1 cellular context compared by ENCODE assay signal in the genomic region with DNA sequence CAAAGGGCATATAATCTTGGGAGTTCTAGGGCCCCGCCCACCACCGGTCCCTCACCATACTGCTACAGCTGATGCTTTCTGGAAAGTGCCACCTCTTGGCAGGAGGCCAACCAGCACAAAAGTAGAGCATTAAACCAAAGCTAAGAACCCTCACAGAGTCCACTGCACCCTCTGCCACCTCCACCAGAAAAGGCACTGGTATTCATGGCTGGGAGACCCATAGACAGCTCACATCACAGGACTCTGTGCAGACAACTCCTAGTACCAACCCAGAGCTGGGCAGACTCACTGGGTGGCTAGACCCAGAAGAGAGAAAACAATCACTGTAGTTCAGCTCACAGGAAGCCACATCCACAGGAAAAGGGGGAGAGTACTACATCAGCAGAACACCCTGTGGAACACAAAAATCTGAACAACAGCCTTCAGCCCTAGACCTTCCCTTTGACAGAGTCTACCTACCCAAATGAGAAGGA.
TF ChIP-seq lines count a peak whose summit lies in the region.

No MANE protein-coding gene starts in this region.

TF ChIP-seq in A549, 52 proteins besides CTCF, POLR2A, EP300 and RAD21:
- TF ChIP-seq EHF (CRISPR knock-in tag; IDR thresholded peaks at IDR 0.05) (no peak), POLR2AphosphoS2 (conservative IDR thresholded peaks at IDR 0.05; ENCODE audit: low read length) (no peak), RNF2 (IDR thresholded peaks at IDR 0.05; ENCODE audit: borderline replicate concordance, low read depth) (no peak), PHF8 (IDR thresholded peaks at IDR 0.05; ENCODE audit: borderline replicate concordance, low read depth) (no peak), CHD2 (IDR thresholded peaks at IDR 0.05; ENCODE audit: low read length, partially characterized antibody) (no peak), TP53 (CRISPR knock-in tag; IDR thresholded peaks at IDR 0.05) (no peak), SREBF2 (IDR thresholded peaks at IDR 0.05) (no peak), HOXA7 (CRISPR knock-in tag; IDR thresholded peaks at IDR 0.05) (no peak), ZSCAN20 (CRISPR knock-in tag; IDR thresholded peaks at IDR 0.05) (no peak), MAFK (IDR thresholded peaks at IDR 0.05; ENCODE audit: partially characterized antibody) (no peak), RCOR1 (IDR thresholded peaks at IDR 0.05; ENCODE audit: low read depth, low read length) (no peak), CEBPB (IDR thresholded peaks at IDR 0.05) (no peak), NR3C1 (IDR thresholded peaks at IDR 0.05) (no peak), CHD4 (IDR thresholded peaks at IDR 0.05; ENCODE audit: borderline replicate concordance) (no peak), MYC (IDR thresholded peaks at IDR 0.05; ENCODE audit: borderline replicate concordance, low read length) (no peak), REST (IDR thresholded peaks at IDR 0.05) (no peak)
- TF ChIP-seq, protein P1, sequence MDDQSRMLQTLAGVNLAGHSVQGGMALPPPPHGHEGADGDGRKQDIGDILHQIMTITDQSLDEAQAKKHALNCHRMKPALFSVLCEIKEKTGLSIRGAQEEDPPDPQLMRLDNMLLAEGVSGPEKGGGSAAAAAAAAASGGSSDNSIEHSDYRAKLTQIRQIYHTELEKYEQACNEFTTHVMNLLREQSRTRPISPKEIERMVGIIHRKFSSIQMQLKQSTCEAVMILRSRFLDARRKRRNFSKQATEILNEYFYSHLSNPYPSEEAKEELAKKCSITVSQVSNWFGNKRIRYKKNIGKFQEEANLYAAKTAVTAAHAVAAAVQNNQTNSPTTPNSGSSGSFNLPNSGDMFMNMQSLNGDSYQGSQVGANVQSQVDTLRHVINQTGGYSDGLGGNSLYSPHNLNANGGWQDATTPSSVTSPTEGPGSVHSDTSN (IDR thresholded peaks at IDR 0.05) = no peak
